In genomic region chr1:153922076-153922837, GRCh38 we compare ENCODE assay signal across 1 cellular context.
TF ChIP-seq lines count a peak whose summit lies in the region.

No MANE protein-coding gene starts in this region.

TF ChIP-seq in HepG2, 621 proteins besides CTCF, POLR2A, EP300 and RAD21 (continued from another document and continues in another):
- no peak for TF ChIP-seq ZNF251 (CRISPR knock-in tag; IDR thresholded peaks at IDR 0.05)
- TF ChIP-seq PTBP1 (IDR thresholded peaks at IDR 0.05; ENCODE audit: low read depth, low read length, poor library complexity, severe bottlenecking): no peak
- no peak for TF ChIP-seq NFE2 (CRISPR knock-in tag; IDR thresholded peaks at IDR 0.05)
- TF ChIP-seq ZHX1 (CRISPR knock-in tag; IDR thresholded peaks at IDR 0.05; ENCODE audit: low read depth): no peak
- no peak for TF ChIP-seq DMTF1 (CRISPR knock-in tag; IDR thresholded peaks at IDR 0.05)
- no peak for TF ChIP-seq BCL3 (CRISPR knock-in tag; IDR thresholded peaks at IDR 0.05)
- TF ChIP-seq ZFP36L2 (CRISPR knock-in tag; IDR thresholded peaks at IDR 0.05): no peak
- TF ChIP-seq THAP8 (CRISPR knock-in tag; IDR thresholded peaks at IDR 0.05; ENCODE audit: borderline replicate concordance): no peak
- no peak for TF ChIP-seq SMAD1 (CRISPR knock-in tag; IDR thresholded peaks at IDR 0.05; ENCODE audit: borderline replicate concordance, low read depth)
- TF ChIP-seq TFDP1 (CRISPR knock-in tag; IDR thresholded peaks at IDR 0.05; ENCODE audit: borderline replicate concordance): no peak
- no peak for TF ChIP-seq ZNF580 (CRISPR knock-in tag; IDR thresholded peaks at IDR 0.05; ENCODE audit: borderline replicate concordance, low read depth)
- TF ChIP-seq CBX2 (IDR thresholded peaks at IDR 0.05; ENCODE audit: low read depth, low read length): no peak
- no peak for TF ChIP-seq CBX2 (CRISPR knock-in tag; IDR thresholded peaks at IDR 0.05; ENCODE audit: low read depth)
- TF ChIP-seq ZNF589 (CRISPR knock-in tag; conservative IDR thresholded peaks at IDR 0.05): no peak
- TF ChIP-seq ZNF343 (CRISPR knock-in tag; IDR thresholded peaks at IDR 0.05): no peak
- no peak for TF ChIP-seq GRHL1 (CRISPR knock-in tag; conservative IDR thresholded peaks at IDR 0.05)
- TF ChIP-seq SMC3 (IDR thresholded peaks at IDR 0.05; ENCODE audit: low read length): no peak
- TF ChIP-seq ZNF724P (CRISPR knock-in tag; IDR thresholded peaks at IDR 0.05; ENCODE audit: borderline replicate concordance): no peak
- TF ChIP-seq ETV6 (CRISPR knock-in tag; conservative IDR thresholded peaks at IDR 0.05): no peak
- no peak for TF ChIP-seq ZNF20 (CRISPR knock-in tag; IDR thresholded peaks at IDR 0.05)
- TF ChIP-seq PRPF4 (IDR thresholded peaks at IDR 0.05; ENCODE audit: low read depth, low read length, poor library complexity, severe bottlenecking): peak; percentile 67
- no peak for TF ChIP-seq RXRB (CRISPR knock-in tag; IDR thresholded peaks at IDR 0.05; ENCODE audit: borderline replicate concordance)
- TF ChIP-seq CERS6 (CRISPR knock-in tag; IDR thresholded peaks at IDR 0.05): no peak
- peak; percentile 19; the same call in 1 of the 2 replicates for TF ChIP-seq ZNF768 (CRISPR knock-in tag; IDR thresholded peaks at IDR 0.05)
- TF ChIP-seq KMT2B (CRISPR knock-in tag; IDR thresholded peaks at IDR 0.05): 0 out of 2 replicates have a peak, but pooled peaks have one; percentile 19
- TF ChIP-seq ZNF639 (CRISPR knock-in tag; conservative IDR thresholded peaks at IDR 0.05): 0 out of 2 replicates have a peak, but pooled peaks have one; percentile 24
- TF ChIP-seq DMAP1 (CRISPR knock-in tag; IDR thresholded peaks at IDR 0.05): 0 out of 2 replicates have a peak, but pooled peaks have one; percentile 2
- no peak for TF ChIP-seq REL (CRISPR knock-in tag; conservative IDR thresholded peaks at IDR 0.05)
- no peak for TF ChIP-seq ZNF737 (CRISPR knock-in tag; IDR thresholded peaks at IDR 0.05; ENCODE audit: borderline replicate concordance)
- no peak for TF ChIP-seq TP53 (CRISPR knock-in tag; conservative IDR thresholded peaks at IDR 0.05)
- no peak for TF ChIP-seq GZF1 (CRISPR knock-in tag; IDR thresholded peaks at IDR 0.05)
- TF ChIP-seq PHF20 (CRISPR knock-in tag; IDR thresholded peaks at IDR 0.05): no peak
- no peak; the same call in 1 of the 2 replicates for TF ChIP-seq GABPB1 (CRISPR knock-in tag; IDR thresholded peaks at IDR 0.05)
- no peak for TF ChIP-seq ARID3A (IDR thresholded peaks at IDR 0.05; ENCODE audit: low read depth, low read length)
- peak; percentile 72; the same call in 1 of the 2 replicates for TF ChIP-seq ZFX (CRISPR knock-in tag; IDR thresholded peaks at IDR 0.05; ENCODE audit: low read depth)
- no peak for TF ChIP-seq ZNF660 (CRISPR knock-in tag; IDR thresholded peaks at IDR 0.05; ENCODE audit: borderline replicate concordance, low read depth)
- TF ChIP-seq GTF3A (CRISPR knock-in tag; conservative IDR thresholded peaks at IDR 0.05): no peak
- no peak for TF ChIP-seq ZNF687 (CRISPR knock-in tag; IDR thresholded peaks at IDR 0.05)
- TF ChIP-seq ZNF576 (CRISPR knock-in tag; IDR thresholded peaks at IDR 0.05): no peak
